13 cellular contexts compared by ENCODE assay signal in the genomic region with DNA sequence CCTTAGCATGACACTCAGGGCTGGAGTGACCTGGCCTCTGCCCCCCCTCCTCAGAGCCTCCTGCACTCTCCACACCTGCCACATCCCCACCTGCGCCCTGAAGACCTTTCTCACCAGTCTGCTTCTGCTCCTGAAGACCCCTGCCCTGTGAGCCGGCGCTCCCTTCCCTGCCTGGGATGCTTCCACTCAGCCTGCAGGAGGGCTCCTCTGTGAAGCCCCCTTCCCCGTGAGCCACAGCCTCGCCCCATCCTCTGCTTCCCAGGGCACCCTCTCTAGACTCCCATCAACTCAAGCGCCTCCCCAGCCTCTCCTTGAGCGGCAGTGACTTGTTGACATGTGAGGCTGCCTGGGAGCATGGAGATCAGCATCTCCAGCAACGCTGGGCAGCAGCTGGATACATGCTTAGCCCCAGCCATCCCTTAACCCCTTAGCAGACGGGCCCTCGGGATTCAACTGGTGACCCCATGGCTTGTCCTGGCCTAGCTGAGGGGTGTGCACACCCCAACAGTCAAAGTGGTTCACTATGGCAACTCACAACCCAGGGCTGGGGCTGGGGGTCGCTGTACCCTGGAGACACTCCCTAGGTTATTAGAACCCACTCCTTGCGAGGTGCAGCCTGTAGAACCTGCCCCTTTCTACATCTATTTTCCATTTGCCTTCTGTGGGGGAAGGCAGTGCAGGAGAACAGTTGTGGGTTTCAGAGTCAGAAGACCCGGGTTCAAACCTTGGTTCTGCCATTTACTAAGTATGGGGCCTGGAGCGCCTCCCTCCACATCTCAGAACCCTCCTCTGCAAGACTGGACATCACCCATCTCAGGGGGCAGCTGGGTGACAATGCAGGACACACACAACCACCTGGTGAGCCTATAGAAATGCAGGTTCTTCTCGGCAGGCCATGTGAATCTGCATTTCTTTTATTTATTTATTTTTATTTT. TPM values are rescaled to one million over a fixed set of nuclear protein-coding genes. Genes with fewer than 3 reads are reported as not detected.
DNase-seq lines count a peak whose midpoint lies in the region; ATAC-seq and TF ChIP-seq lines count a peak whose summit lies in the region.
"Had no signal": no experiment of that assay in that cellular context is flagged by ENCODE, and none has a peak within 500 bp of the region (broad histone marks: within the 10 kb centered on the region; RNA-seq: fewer than 3 reads in every experiment).

No MANE protein-coding gene starts in this region.

- TF ChIP-seq EP300 in gastroesophageal sphincter (IDR thresholded peaks at IDR 0.05): no peak

- H3K27me3 ChIP-seq in RWPE2 (ENCODE audit: insufficient read depth, poor library complexity, severe bottlenecking): no peaks in the 10 kb centered on the region
- peaks cover 18% of the 10 kb centered on the region for H3K27me3 ChIP-seq in gastroesophageal sphincter
- no peaks in the 10 kb centered on the region for H3K27me3 ChIP-seq in vagina

- H3K9me3 ChIP-seq in RWPE2 (ENCODE audit: severe bottlenecking): no peaks in the 10 kb centered on the region
- no peaks in the 10 kb centered on the region for H3K9me3 ChIP-seq in gastroesophageal sphincter
- no peaks in the 10 kb centered on the region for H3K9me3 ChIP-seq in vagina

- CTCF ChIA-PET in activated naive CD4-positive, alpha-beta T cell treated with anti-CD3 and anti-CD28 coated beads, Interleukin-2, amount 10 ng/mL, durations not matched to agents 7 days and 5 days (lab: Charles Lee): interaction anchor here (1.3 to 5.3 kb wide), 5 partner anchors 22 to 172 kb away, joined by 3 to 20 read pairs (median 14); no protein-coding TSS in a partner anchor

- H3K27me3 Mint-ChIP-seq in activated naive CD4-positive, alpha-beta T cell treated with anti-CD3 and anti-CD28 coated beads, Interleukin-2, amount 10 ng/mL, durations not matched to agents 7 days and 5 days: peaks cover 13% of the 10 kb centered on the region
- no peaks in the 10 kb centered on the region for H3K27me3 Mint-ChIP-seq in effector memory CD8-positive, alpha-beta T cell

- peaks cover 69% of the 10 kb centered on the region for H3K4me1 Mint-ChIP-seq in activated naive CD4-positive, alpha-beta T cell treated with anti-CD3 and anti-CD28 coated beads, Interleukin-2, amount 10 ng/mL, durations not matched to agents 7 days and 5 days
- H3K4me1 Mint-ChIP-seq in effector memory CD8-positive, alpha-beta T cell (ENCODE audit: low read depth in 2 of 2): peaks cover 29 to 35% of the 10 kb centered on the region in 2 donors

- peak; percentile 49 for DNase-seq in activated naive CD4-positive, alpha-beta T cell treated with anti-CD3 and anti-CD28 coated beads, Interleukin-2, amount 10 ng/mL, durations not matched to agents 7 days and 5 days
- DNase-seq in activated naive CD4-positive, alpha-beta T cell treated with anti-CD3 and anti-CD28 coated beads, Interleukin-2, amount 50 U/mL, for 16 hours: no peak
- peak; percentile 61 for DNase-seq in RWPE2 (ENCODE audit: low spot score)
- peak in 1 of 3 experiments; percentile 27 for DNase-seq in effector memory CD8-positive, alpha-beta T cell
- DNase-seq in superior temporal gyrus (ENCODE audit: extremely low spot score): peak; percentile 5
- no peak for DNase-seq in NCI-H82 (lab: John Stamatoyannopoulos, UW)
- no peak for DNase-seq in vagina (ENCODE audit: extremely low spot score in 2 of 2)
- DNase-seq: MV-4-11 had no signal

- H3K36me3 ChIP-seq in RWPE2 (ENCODE audit: low read depth): no peaks in the 10 kb centered on the region
- H3K36me3 ChIP-seq in gastroesophageal sphincter: no peaks in the 10 kb centered on the region
- no peaks in the 10 kb centered on the region for H3K36me3 ChIP-seq in vagina

- no peak overlapping the region for H3K27ac ChIP-seq in RWPE2 (ENCODE audit: poor library complexity, severe bottlenecking)
- no peak overlapping the region for H3K27ac ChIP-seq in gastroesophageal sphincter
- no peak overlapping the region for H3K27ac ChIP-seq in vagina

- H3K4me1 ChIP-seq in RWPE2 (ENCODE audit: insufficient read depth, poor library complexity, severe bottlenecking) (peaks cover 6% of the 10 kb centered on the region), gastroesophageal sphincter (peaks cover 0 to 42% (median 8%) of the 10 kb centered on the region in 3 donors), vagina (peaks cover 25% of the 10 kb centered on the region)

- H3K4me3 Mint-ChIP-seq in activated naive CD4-positive, alpha-beta T cell treated with anti-CD3 and anti-CD28 coated beads, Interleukin-2, amount 10 ng/mL, durations not matched to agents 7 days and 5 days: peak overlapping the region; percentile 83
- peak overlapping the region; percentile 71 to 73 for H3K4me3 Mint-ChIP-seq in effector memory CD8-positive, alpha-beta T cell

- H3K9me3 Mint-ChIP-seq in activated naive CD4-positive, alpha-beta T cell treated with anti-CD3 and anti-CD28 coated beads, Interleukin-2, amount 10 ng/mL, durations not matched to agents 7 days and 5 days: no peaks in the 10 kb centered on the region
- H3K9me3 Mint-ChIP-seq in effector memory CD8-positive, alpha-beta T cell: no peaks in the 10 kb centered on the region

- no peak for TF ChIP-seq CTCF in RWPE2 (IDR thresholded peaks at IDR 0.05; ENCODE audit: poor library complexity, severe bottlenecking)
- no peak for TF ChIP-seq CTCF in gastroesophageal sphincter (IDR thresholded peaks at IDR 0.05)
- no peak for TF ChIP-seq CTCF in vagina (IDR thresholded peaks at IDR 0.05)

- 87 to 94% methylated on average over 3 to 4 of the region's 15 CpGs for WGBS in gastroesophageal sphincter (ENCODE audit: low coverage in 1 of 2), 2 donors

- H3K27ac Mint-ChIP-seq in activated naive CD4-positive, alpha-beta T cell treated with anti-CD3 and anti-CD28 coated beads, Interleukin-2, amount 10 ng/mL, durations not matched to agents 7 days and 5 days: peak overlapping the region; percentile 95
- H3K27ac Mint-ChIP-seq in effector memory CD8-positive, alpha-beta T cell: peak overlapping the region; percentile 85 to 92

- H3K4me3 ChIP-seq in RWPE2 (ENCODE audit: severe bottlenecking): no peak overlapping the region
- H3K4me3 ChIP-seq in gastroesophageal sphincter: no peak overlapping the region
- no peak overlapping the region for H3K4me3 ChIP-seq in vagina

- no peaks in the 10 kb centered on the region for H3K36me3 Mint-ChIP-seq in activated naive CD4-positive, alpha-beta T cell treated with anti-CD3 and anti-CD28 coated beads, Interleukin-2, amount 10 ng/mL, durations not matched to agents 7 days and 5 days
- H3K36me3 Mint-ChIP-seq in effector memory CD8-positive, alpha-beta T cell (ENCODE audit: insufficient read depth): peaks cover 11% of the 10 kb centered on the region

- TF ChIP-seq POLR2A in gastroesophageal sphincter (IDR thresholded peaks at IDR 0.05): no peak
- no peak for TF ChIP-seq POLR2A in vagina (IDR thresholded peaks at IDR 0.05)

- ATAC-seq in RWPE2 (ENCODE audit: low read depth): no peak
- ATAC-seq in effector memory CD8-positive, alpha-beta T cell (replicated peaks): no peak
- ATAC-seq in gastroesophageal sphincter: no peak
- ATAC-seq: right cardiac atrium had no signal

- intact Hi-C loops in vagina (cut with DNase I): loop anchor here (5.0 to 10.0 kb wide), 2 partner anchors 141 to 172 kb away; no protein-coding TSS in a partner anchor

RNA-seq across cellular contexts. Expression of a gene that starts 21.5 kb away (rescaled TPM):
- total RNA-seq in gastroesophageal sphincter: not detected
- not detected for total RNA-seq in vagina
- total RNA-seq: glomerular endothelial cell; lower leg skin; right cardiac atrium; T-helper 1 cell treated with Interleukin-12 subunit alpha and Interleukin-12 subunit beta and Interleukin-4 antibody, amounts not matched to agents 30 ng/mL and 1 ng/mL, for 36 hours had no signal

RNA-seq across cellular contexts. Expression of a gene that starts 38.9 kb away (rescaled TPM):
- total RNA-seq in gastroesophageal sphincter: 1 to 10 TPM in 1 of 4 donors, under 1 TPM in 1, not detected in 2; 0.27 to 1.6 TPM
- total RNA-seq in vagina: 3.4 TPM

Comparison
In these comparisons a context has a peak if more than half of its experiments do, and no peak if none do; other contexts are left out.
1. DNase-seq: peak in activated naive CD4-positive, alpha-beta T cell treated with anti-CD3 and anti-CD28 coated beads, Interleukin-2, amount 10 ng/mL, durations not matched to agents 7 days and 5 days (single experiment), RWPE2 (single experiment) and superior temporal gyrus (single experiment); none in activated naive CD4-positive, alpha-beta T cell treated with anti-CD3 and anti-CD28 coated beads, Interleukin-2, amount 50 U/mL, for 16 hours (single experiment), NCI-H82 (single experiment) and vagina (0 of 2).